ENCODE assay signal across 1 cellular context in genomic region chr12:132189378-132190011, GRCh38.
A peak's percentile ranks its signal among the peaks of the same experiment; 100 is the strongest.
TF ChIP-seq lines count a peak whose summit lies in the region.

No MANE protein-coding gene starts in this region.

TF ChIP-seq in HepG2, 621 proteins besides CTCF, POLR2A, EP300 and RAD21 (continued from another document):
- TF ChIP-seq RERE (CRISPR knock-in tag; IDR thresholded peaks at IDR 0.05; ENCODE audit: low read depth), result no peak
- 0 out of 2 replicates have a peak, but pooled peaks have one; percentile 16 for TF ChIP-seq ISL2 (CRISPR knock-in tag; IDR thresholded peaks at IDR 0.05)
- no peak for TF ChIP-seq GABPA (IDR thresholded peaks at IDR 0.05; ENCODE audit: low read depth, low read length)
- TF ChIP-seq GABPA (CRISPR knock-in tag; IDR thresholded peaks at IDR 0.05; ENCODE audit: low read depth), result no peak
- 0 out of 2 replicates have a peak, but pooled peaks have one; percentile 29 for TF ChIP-seq ZNF589 (CRISPR knock-in tag; conservative IDR thresholded peaks at IDR 0.05)
- TF ChIP-seq, protein P1, sequence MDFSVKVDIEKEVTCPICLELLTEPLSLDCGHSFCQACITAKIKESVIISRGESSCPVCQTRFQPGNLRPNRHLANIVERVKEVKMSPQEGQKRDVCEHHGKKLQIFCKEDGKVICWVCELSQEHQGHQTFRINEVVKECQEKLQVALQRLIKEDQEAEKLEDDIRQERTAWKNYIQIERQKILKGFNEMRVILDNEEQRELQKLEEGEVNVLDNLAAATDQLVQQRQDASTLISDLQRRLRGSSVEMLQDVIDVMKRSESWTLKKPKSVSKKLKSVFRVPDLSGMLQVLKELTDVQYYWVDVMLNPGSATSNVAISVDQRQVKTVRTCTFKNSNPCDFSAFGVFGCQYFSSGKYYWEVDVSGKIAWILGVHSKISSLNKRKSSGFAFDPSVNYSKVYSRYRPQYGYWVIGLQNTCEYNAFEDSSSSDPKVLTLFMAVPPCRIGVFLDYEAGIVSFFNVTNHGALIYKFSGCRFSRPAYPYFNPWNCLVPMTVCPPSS (IDR thresholded peaks at IDR 0.05), result no peak
- TF ChIP-seq ZNF121 (CRISPR knock-in tag; IDR thresholded peaks at IDR 0.05), result no peak
- TF ChIP-seq, protein P2, sequence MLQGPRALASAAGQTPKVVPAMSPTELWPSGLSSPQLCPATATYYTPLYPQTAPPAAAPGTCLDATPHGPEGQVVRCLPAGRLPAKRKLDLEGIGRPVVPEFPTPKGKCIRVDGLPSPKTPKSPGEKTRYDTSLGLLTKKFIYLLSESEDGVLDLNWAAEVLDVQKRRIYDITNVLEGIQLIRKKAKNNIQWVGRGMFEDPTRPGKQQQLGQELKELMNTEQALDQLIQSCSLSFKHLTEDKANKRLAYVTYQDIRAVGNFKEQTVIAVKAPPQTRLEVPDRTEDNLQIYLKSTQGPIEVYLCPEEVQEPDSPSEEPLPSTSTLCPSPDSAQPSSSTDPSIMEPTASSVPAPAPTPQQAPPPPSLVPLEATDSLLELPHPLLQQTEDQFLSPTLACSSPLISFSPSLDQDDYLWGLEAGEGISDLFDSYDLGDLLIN (CRISPR knock-in tag; IDR thresholded peaks at IDR 0.05; ENCODE audit: borderline replicate concordance), result no peak
- TF ChIP-seq MED13 (CRISPR knock-in tag; IDR thresholded peaks at IDR 0.05), result no peak
- no peak for TF ChIP-seq ZNF329 (CRISPR knock-in tag; IDR thresholded peaks at IDR 0.05; ENCODE audit: low read depth)
- TF ChIP-seq ZNF383 (CRISPR knock-in tag; IDR thresholded peaks at IDR 0.05; ENCODE audit: borderline replicate concordance), result no peak
- TF ChIP-seq CENPT (CRISPR knock-in tag; IDR thresholded peaks at IDR 0.05; ENCODE audit: low read depth), result no peak
- no peak for TF ChIP-seq TCF7L2 (IDR thresholded peaks at IDR 0.05; ENCODE audit: low read depth, low read length)
- TF ChIP-seq KAT8 (CRISPR knock-in tag; IDR thresholded peaks at IDR 0.05), result no peak
- TF ChIP-seq CREM (IDR thresholded peaks at IDR 0.05), result no peak
- TF ChIP-seq CREM (CRISPR knock-in tag; IDR thresholded peaks at IDR 0.05), result no peak
- no peak for TF ChIP-seq HNF4A (CRISPR knock-in tag; IDR thresholded peaks at IDR 0.05)
- TF ChIP-seq RNF2 (conservative IDR thresholded peaks at IDR 0.05; ENCODE audit: low read depth), result 0 out of 2 replicates have a peak, but pooled peaks have one; percentile 25
- TF ChIP-seq ELF3 (CRISPR knock-in tag; IDR thresholded peaks at IDR 0.05), result no peak
- TF ChIP-seq ZFAT (CRISPR knock-in tag; conservative IDR thresholded peaks at IDR 0.05), result no peak
- TF ChIP-seq, protein P3, sequence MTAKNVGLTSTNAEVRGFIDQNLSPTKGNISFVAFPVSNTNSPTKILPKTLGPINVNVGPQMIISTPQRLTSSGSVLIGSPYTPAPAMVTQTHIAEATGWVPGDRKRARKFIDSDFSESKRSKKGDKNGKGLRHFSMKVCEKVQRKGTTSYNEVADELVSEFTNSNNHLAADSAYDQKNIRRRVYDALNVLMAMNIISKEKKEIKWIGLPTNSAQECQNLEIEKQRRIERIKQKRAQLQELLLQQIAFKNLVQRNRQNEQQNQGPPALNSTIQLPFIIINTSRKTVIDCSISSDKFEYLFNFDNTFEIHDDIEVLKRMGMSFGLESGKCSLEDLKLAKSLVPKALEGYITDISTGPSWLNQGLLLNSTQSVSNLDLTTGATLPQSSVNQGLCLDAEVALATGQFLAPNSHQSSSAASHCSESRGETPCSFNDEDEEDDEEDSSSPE (CRISPR knock-in tag; IDR thresholded peaks at IDR 0.05), result 0 out of 2 replicates have a peak, but pooled peaks have one; percentile 35
- TF ChIP-seq ZFYVE20 (CRISPR knock-in tag; IDR thresholded peaks at IDR 0.05; ENCODE audit: borderline replicate concordance, low read depth), result no peak
- TF ChIP-seq ZNF776 (CRISPR knock-in tag; IDR thresholded peaks at IDR 0.05), result 0 out of 2 replicates have a peak, but pooled peaks have one; percentile 24
- no peak for TF ChIP-seq ZNF878 (CRISPR knock-in tag; IDR thresholded peaks at IDR 0.05)
- TF ChIP-seq ZBTB7B (CRISPR knock-in tag; IDR thresholded peaks at IDR 0.05), result no peak
- TF ChIP-seq, protein P4, sequence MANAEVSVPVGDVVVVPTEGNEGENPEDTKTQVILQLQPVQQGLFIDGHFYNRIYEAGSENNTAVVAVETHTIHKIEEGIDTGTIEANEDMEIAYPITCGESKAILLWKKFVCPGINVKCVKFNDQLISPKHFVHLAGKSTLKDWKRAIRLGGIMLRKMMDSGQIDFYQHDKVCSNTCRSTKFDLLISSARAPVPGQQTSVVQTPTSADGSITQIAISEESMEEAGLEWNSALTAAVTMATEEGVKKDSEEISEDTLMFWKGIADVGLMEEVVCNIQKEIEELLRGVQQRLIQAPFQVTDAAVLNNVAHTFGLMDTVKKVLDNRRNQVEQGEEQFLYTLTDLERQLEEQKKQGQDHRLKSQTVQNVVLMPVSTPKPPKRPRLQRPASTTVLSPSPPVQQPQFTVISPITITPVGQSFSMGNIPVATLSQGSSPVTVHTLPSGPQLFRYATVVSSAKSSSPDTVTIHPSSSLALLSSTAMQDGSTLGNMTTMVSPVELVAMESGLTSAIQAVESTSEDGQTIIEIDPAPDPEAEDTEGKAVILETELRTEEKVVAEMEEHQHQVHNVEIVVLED (CRISPR knock-in tag; IDR thresholded peaks at IDR 0.05; ENCODE audit: borderline replicate concordance), result no peak
- no peak for TF ChIP-seq ZNF224 (CRISPR knock-in tag; IDR thresholded peaks at IDR 0.05)
- TF ChIP-seq ZSCAN22 (CRISPR knock-in tag; IDR thresholded peaks at IDR 0.05), result no peak
